Comparison of ENCODE assay signal across 8 cellular contexts in the genomic region with DNA sequence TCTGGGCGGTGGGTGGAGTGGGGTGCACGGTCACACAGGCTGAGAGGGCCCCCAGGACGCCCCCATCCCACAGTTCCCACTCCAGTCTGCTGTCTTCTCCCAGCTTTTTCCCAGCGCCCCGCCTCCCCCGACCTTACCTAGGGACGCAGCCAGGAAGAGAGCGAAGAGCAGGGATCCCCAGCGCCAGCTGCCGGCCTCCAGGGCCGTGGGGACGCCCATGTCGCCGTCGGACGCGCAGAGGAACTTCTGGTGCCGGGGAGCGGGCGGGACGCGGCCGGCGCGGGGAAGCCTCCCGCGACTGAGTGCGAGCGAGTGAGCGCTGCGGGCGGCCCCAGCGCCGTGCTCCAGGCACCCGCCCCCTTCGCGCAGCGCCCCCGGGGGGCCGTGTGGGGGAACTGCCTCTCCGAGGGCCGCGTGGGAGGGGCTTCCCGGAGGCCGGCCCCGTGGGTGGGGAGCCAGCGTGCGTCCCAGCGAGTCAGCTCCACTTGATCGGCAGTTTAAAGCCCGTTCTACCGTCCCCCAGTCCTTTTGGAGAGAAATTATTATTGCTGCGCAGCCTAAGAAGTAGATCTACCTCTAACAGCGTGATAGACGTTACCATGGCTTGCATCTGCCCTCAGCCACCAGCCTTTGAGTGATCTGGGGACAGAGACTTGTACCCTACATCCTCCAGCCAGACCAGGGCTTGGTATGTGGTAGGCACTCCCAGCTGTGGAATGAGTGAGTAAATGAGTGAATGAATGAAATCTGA. TPM values are rescaled to one million over a fixed set of nuclear protein-coding genes. Genes with fewer than 3 reads are reported as not detected.
A peak's percentile ranks its signal among the peaks of the same experiment; 100 is the strongest.
DNase-seq lines count a peak whose midpoint lies in the region; ATAC-seq and TF ChIP-seq lines count a peak whose summit lies in the region.

A gene (minus strand): TSS at position 300 of the 751 bp plus-strand sequence. CDS start 81 bp downstream, at position 219.

- DNase-seq in AG04449 (ENCODE audit: low read depth, low spot score) (no peak), NOMO-1 (lab: John Stamatoyannopoulos, UW; ENCODE audit: unreplicated experiment in 2 of 2) (peak; percentile 84 to 95), activated T-cell treated with anti-CD3 and anti-CD28 coated beads for 1 hour (ENCODE audit: low read depth) (peak; percentile 93), epidermal melanocyte (ENCODE audit: insufficient read length, low spot score) (peak; percentile 41)
- peak; percentile 91 for DNase-seq in stimulated activated CD8-positive, alpha-beta memory T cell treated with anti-CD3 and anti-CD28 coated beads, Interleukin-4, amount 100 ng/mL, for 24 hours (ENCODE audit: low read depth)

- CTCF ChIA-PET in AG04449 (lab: Yijun Ruan, JAX): interaction anchor here (0.5 to 4.9 kb wide), 29 partner anchors 10 to 503 kb away, joined by 3 to 34 read pairs (median 4); no protein-coding TSS in a partner anchor

- ATAC-seq in GM18861 (IDR thresholded peaks at IDR 0.05; ENCODE audit: unreplicated experiment) (peak; percentile 33), HG03196 (IDR thresholded peaks at IDR 0.05; ENCODE audit: unreplicated experiment) (peak; percentile 43)

- H3K4me3 ChIP-seq in AG04449 (ENCODE audit: low read depth, low read length) (peak within 1 kb of the TSS; percentile 70), mononuclear cell (ENCODE audit: low read length) (peak within 1 kb of the TSS; percentile 96)

- no peaks in the 10 kb centered on the region for H3K9me3 ChIP-seq in mononuclear cell (ENCODE audit: low read depth, low read length)

- POLR2A ChIA-PET in AG04449 (lab: Yijun Ruan, JAX): interaction anchor here (0.6 to 2.1 kb wide), 3 partner anchors 9 to 114 kb away, joined by 3 to 9 read pairs (median 7); a partner anchor contains a TSS

- peak; percentile 92 for TF ChIP-seq CTCF in AG04449 (IDR thresholded peaks at IDR 0.05; ENCODE audit: insufficient read depth, low read length, missing control alignments)

- H3K27me3 ChIP-seq in mononuclear cell (ENCODE audit: insufficient read depth, low read length): no peaks in the 10 kb centered on the region

- peaks cover 85% of the 10 kb centered on the region for H3K4me1 ChIP-seq in mononuclear cell (ENCODE audit: insufficient read depth, low read length)

RNA-seq across cellular contexts. Expression of the gene that starts here (rescaled TPM):
- 240 TPM for total RNA-seq in mononuclear cell
